2 cellular contexts compared by ENCODE assay signal in genomic region chr9:72477862-72478564, GRCh38.
A peak's percentile ranks its signal among the peaks of the same experiment; 100 is the strongest.
TF ChIP-seq lines count a peak whose summit lies in the region.

No MANE protein-coding gene starts in this region.

TF ChIP-seq in Ishikawa, 13 proteins besides CTCF, POLR2A, EP300 and RAD21 (continued from another document):
- TF ChIP-seq REST (IDR thresholded peaks at IDR 0.05; ENCODE audit: low read depth) (no peak), CREB1 (IDR thresholded peaks at IDR 0.05; ENCODE audit: low read depth) (no peak), FOXM1 (IDR thresholded peaks at IDR 0.05; ENCODE audit: borderline replicate concordance, low read depth) (no peak), TEAD4 (IDR thresholded peaks at IDR 0.05) (0 out of 2 replicates have a peak, but pooled peaks have one; percentile 19), USF1 (IDR thresholded peaks at IDR 0.05) (no peak)

TF ChIP-seq in GM12878, 131 proteins besides CTCF, POLR2A, EP300 and RAD21 (continued from another document):
- TF ChIP-seq NFYA (IDR thresholded peaks at IDR 0.05; ENCODE audit: borderline replicate concordance, low read depth, low read length) (no peak), SPI1 (IDR thresholded peaks at IDR 0.05; ENCODE audit: borderline replicate concordance, insufficient read depth, low read depth, low read length) (peak; percentile 39; the same call in 1 of the 2 replicates), ZNF592 (IDR thresholded peaks at IDR 0.05) (no peak), ATF3 (IDR thresholded peaks at IDR 0.05; ENCODE audit: borderline replicate concordance, extremely low read depth, low read depth, low read length) (no peak), SKIL (IDR thresholded peaks at IDR 0.05; ENCODE audit: low read depth, poor library complexity, severe bottlenecking) (no peak), ATF2 (IDR thresholded peaks at IDR 0.05; ENCODE audit: low read length) (no peak), NBN (IDR thresholded peaks at IDR 0.05) (no peak)
